9 cellular contexts compared by ENCODE assay signal in genomic region chr1:159197767-159198557, GRCh38. TPM values are rescaled to one million over a fixed set of nuclear protein-coding genes. Genes with fewer than 3 reads are reported as not detected.
DNase-seq lines count a peak whose midpoint lies in the region; ATAC-seq, FAIRE-seq and TF ChIP-seq lines count a peak whose summit lies in the region.
"Had no signal": no experiment of that assay in that cellular context is flagged by ENCODE, and none has a peak within 500 bp of the region (broad histone marks: within the 10 kb centered on the region; RNA-seq: fewer than 3 reads in every experiment).

No MANE protein-coding gene starts in this region.

- TF ChIP-seq POLR2A in HepG2 (IDR thresholded peaks at IDR 0.05; ENCODE audit: insufficient read depth in 1 of 2, low read depth in 2 of 2, low read length in 2 of 2): no peak

- TF ChIP-seq RAD21 in HepG2 (CRISPR knock-in tag; IDR thresholded peaks at IDR 0.05): no peak

- no peaks in the 10 kb centered on the region for H3K36me3 ChIP-seq in HepG2 (replicated peaks in 1 of 2; ENCODE audit: control insufficient read depth in 1 of 2, insufficient read depth in 2 of 2, low read length in 2 of 2)

- CTCF ChIA-PET in HepG2 (lab: Yijun Ruan, JAX; ENCODE audit: low intra/inter-chr PET ratio, low total read pairs): interaction anchor here (1.4 to 2.9 kb wide), 2 partner anchors 35 to 37 kb away, joined by 4 to 38 read pairs; no protein-coding TSS in a partner anchor

- in situ Hi-C loops in HepG2 (cut with HindIII; ENCODE audit: extremely low pct_ligation_motif_present, low pct_unique_long_range_greater_than_20kb): loop anchor here (5.0 kb wide), 1 partner anchor 36 kb away; no protein-coding TSS in a partner anchor

- H3K79me2 ChIP-seq in HepG2 (ENCODE audit: insufficient read depth, low read length): no peaks in the 10 kb centered on the region

- TF ChIP-seq CTCF in HepG2 (CRISPR knock-in tag; IDR thresholded peaks at IDR 0.05): peak; percentile 76

- H3K4me3 ChIP-seq in HepG2 (replicated peaks in 1 of 3; ENCODE audit: insufficient read depth in 1 of 3, low read depth in 2 of 3, low read length in 3 of 3): no peak overlapping the region

- intact Hi-C loops in Right ventricle myocardium inferior (cut with DNase I) (loop anchor here (5.0 kb wide), 1 partner anchor 36 kb away; no protein-coding TSS in a partner anchor), cardiac septum (cut with DNase I) (loop anchor here (5.0 kb wide), 1 partner anchor 36 kb away; no protein-coding TSS in a partner anchor), HepG2 (cut with micrococcal nuclease; ENCODE audit: unreplicated experiment) (loop anchor here (1.0 kb wide), 1 partner anchor 37 kb away; no protein-coding TSS in a partner anchor)

- FAIRE-seq in TTC549 (lab: Jason Lieb, UNC): peak; percentile 75
- FAIRE-seq in HepG2 (lab: Jason Lieb, UNC): peak; percentile 79

- H2AFZ ChIP-seq in HepG2 (ENCODE audit: low read length): no peak overlapping the region

- no TSS peak for BruUV-seq in HepG2 (replicated peaks; lab: Mats Ljungman, UMichigan)

- no peak for DNase-seq in Right ventricle myocardium inferior (ENCODE audit: missing footprints)
- DNase-seq in cardiac septum (ENCODE audit: low spot score): no peak
- peak; percentile 65 for DNase-seq in NCI-H1092 treated with DMSO at 0.1 percent for 48 hours (lab: John Stamatoyannopoulos, UW)
- DNase-seq in caudate nucleus (lab: John Stamatoyannopoulos, UW): peak in 51 of 61 donors; percentile 5 to 90 (median 50)
- peak; percentile 46 for DNase-seq in HepG2 (ENCODE audit: low spot score)
- peak; percentile 34 to 47 for DNase-seq in stimulated activated CD8-positive, alpha-beta memory T cell treated with anti-CD3 and anti-CD28 coated beads, Interleukin-2, amount 100 ng/mL, for 48 hours (ENCODE audit: low read depth in 2 of 2)

- H3K27me3 ChIP-seq in HepG2 (ENCODE audit: control insufficient read depth in 1 of 2, insufficient read depth in 2 of 2, low read length in 2 of 2): no peaks in the 10 kb centered on the region

- H3K27ac ChIP-seq in caudate nucleus (ENCODE audit: low read depth, low read length) (no peak overlapping the region), HepG2 (ENCODE audit: extremely low read length, insufficient read depth, low read length) (no peak overlapping the region)

- POLR2A ChIA-PET in HepG2 (lab: Yijun Ruan, JAX): no interaction called here

- ATAC-seq in Right ventricle myocardium inferior: peak; percentile 64
- peak; percentile 92 for ATAC-seq in HG02759 (IDR thresholded peaks at IDR 0.05; ENCODE audit: unreplicated experiment)
- ATAC-seq in HepG2: peak; percentile 92

- WGBS in HepG2 (ENCODE audit: low lambda C conversion rate): 21% methylated on average over 9 of the region's 9 CpGs

- no peaks in the 10 kb centered on the region for H4K20me1 ChIP-seq in HepG2 (ENCODE audit: insufficient read depth, low read length)

- no peak overlapping the region for H3K4me2 ChIP-seq in HepG2 (ENCODE audit: low read depth, low read length)

- H3K9me3 ChIP-seq in HepG2 (ENCODE audit: low read length): no peaks in the 10 kb centered on the region

- no peak for TF ChIP-seq EP300 in HepG2 (IDR thresholded peaks at IDR 0.05; ENCODE audit: low read depth in 2 of 2, low read length in 2 of 2)
- no peak for TF ChIP-seq EP300 in HepG2 (CRISPR knock-in tag; IDR thresholded peaks at IDR 0.05; ENCODE audit: borderline replicate concordance)

- no peaks in the 10 kb centered on the region for H3K4me1 ChIP-seq in HepG2 (ENCODE audit: insufficient read depth, low read length)

- H3K9ac ChIP-seq in HepG2 (ENCODE audit: insufficient read depth, low read depth, low read length): no peak overlapping the region

TF ChIP-seq in HepG2, 621 proteins besides CTCF, POLR2A, EP300 and RAD21:
- TF ChIP-seq ZNF574 (CRISPR knock-in tag; IDR thresholded peaks at IDR 0.05): 0 out of 2 replicates have a peak, but pooled peaks have one; percentile 19
- TF ChIP-seq MIER2 (CRISPR knock-in tag; IDR thresholded peaks at IDR 0.05): 0 out of 2 replicates have a peak, but pooled peaks have one; percentile 39
- peak; percentile 31 for TF ChIP-seq XRCC5 (optimal IDR thresholded peaks at IDR 0.05; ENCODE audit: low read length)
- TF ChIP-seq SMARCC2 (IDR thresholded peaks at IDR 0.05): no peak
- TF ChIP-seq SMC3 (IDR thresholded peaks at IDR 0.05; ENCODE audit: low read length): peak; percentile 68
- peak; percentile 42 for TF ChIP-seq STAG1 (CRISPR knock-in tag; IDR thresholded peaks at IDR 0.05)
TF ChIP-seq in HepG2: peak in this region for 5.

RNA-seq across cellular contexts. Expression of gene ACKR1, which starts 6.7 kb away (rescaled TPM):
- total RNA-seq in Right ventricle myocardium inferior: 16.2 TPM
- 22.5 TPM for total RNA-seq in cardiac septum
- total RNA-seq in HepG2 (2016; rRNA removed; fragmentation: Illumina TruSeq; extraction: Trizol): not detected in 2 replicates
- total RNA-seq in HepG2 (2016; cell fraction: cytosol; rRNA removed; fragmentation: Illumina TruSeq; extraction: Trizol; ENCODE audit: low read depth): not detected in 2 replicates
- total RNA-seq in HepG2 (2016; cell fraction: insoluble cytoplasmic fraction; rRNA removed; fragmentation: Illumina TruSeq; extraction: Trizol): not detected in 2 replicates
- not detected in 2 replicates for total RNA-seq in HepG2 (2016; cell fraction: membrane; rRNA removed; fragmentation: Illumina TruSeq; extraction: Trizol)
- not detected in 2 replicates for total RNA-seq in HepG2 (2016; cell fraction: nucleus; rRNA removed; fragmentation: Illumina TruSeq; extraction: Trizol)
- not detected in 2 replicates for polyA plus RNA-seq in HepG2 (2011; rRNA removed)
- not detected in 2 replicates for polyA plus RNA-seq in HepG2 (2011; cell fraction: cytosol; rRNA removed)
- not detected in 2 replicates for polyA plus RNA-seq in HepG2 (2011; cell fraction: nucleus; rRNA removed)
- not detected in 2 replicates for polyA plus RNA-seq in HepG2 (2012)
- polyA plus RNA-seq in HepG2 (2016; cell fraction: cytosol; fragmentation: Illumina TruSeq; extraction: Trizol; ENCODE audit: low read depth): not detected in 2 replicates
- not detected in 2 replicates for polyA plus RNA-seq in HepG2 (2016; cell fraction: insoluble cytoplasmic fraction; fragmentation: Illumina TruSeq; extraction: Trizol; ENCODE audit: low read depth)
- polyA plus RNA-seq in HepG2 (2016; cell fraction: membrane; fragmentation: Illumina TruSeq; extraction: Trizol; ENCODE audit: low read depth): not detected in 2 replicates
- not detected in 2 replicates for polyA plus RNA-seq in HepG2 (2016; cell fraction: nucleus; fragmentation: Illumina TruSeq; extraction: Trizol; ENCODE audit: insufficient read depth, low read depth)
- polyA minus RNA-seq in HepG2 (2011; rRNA and poly(A)+ RNA removed; ENCODE audit: low replicate concordance): not detected in 2 replicates
- polyA minus RNA-seq in HepG2 (2011; cell fraction: cytosol; rRNA and poly(A)+ RNA removed): not detected in 2 replicates
- polyA minus RNA-seq in HepG2 (2011; cell fraction: nucleus; rRNA and poly(A)+ RNA removed): not detected in 2 replicates
- total RNA-seq: naive thymus-derived CD8-positive, alpha-beta T cell had no signal
- polyA plus RNA-seq: naive thymus-derived CD8-positive, alpha-beta T cell had no signal

RNA-seq across cellular contexts. Expression of gene CADM3, which starts 26.5 kb away (rescaled TPM):
- total RNA-seq in Right ventricle myocardium inferior (6.4 TPM), cardiac septum (1.0 TPM), HepG2 (2016; rRNA removed; fragmentation: Illumina TruSeq; extraction: Trizol) (not detected in 2 replicates)
- not detected in 2 replicates for total RNA-seq in HepG2 (2016; cell fraction: cytosol; rRNA removed; fragmentation: Illumina TruSeq; extraction: Trizol; ENCODE audit: low read depth)
- total RNA-seq in HepG2 (2016; cell fraction: insoluble cytoplasmic fraction; rRNA removed; fragmentation: Illumina TruSeq; extraction: Trizol): not detected in 2 replicates
- total RNA-seq in HepG2 (2016; cell fraction: membrane; rRNA removed; fragmentation: Illumina TruSeq; extraction: Trizol): not detected in 2 replicates
- total RNA-seq in HepG2 (2016; cell fraction: nucleus; rRNA removed; fragmentation: Illumina TruSeq; extraction: Trizol): not detected in 2 replicates
- not detected in 2 replicates for polyA plus RNA-seq in HepG2 (2011; rRNA removed)
- not detected in 2 replicates for polyA plus RNA-seq in HepG2 (2011; cell fraction: cytosol; rRNA removed)
- polyA plus RNA-seq in HepG2 (2011; cell fraction: nucleus; rRNA removed): not detected in 2 replicates
- not detected in 2 replicates for polyA plus RNA-seq in HepG2 (2012)
- polyA plus RNA-seq in HepG2 (2016; cell fraction: cytosol; fragmentation: Illumina TruSeq; extraction: Trizol; ENCODE audit: low read depth): not detected in 2 replicates
- not detected in 2 replicates for polyA plus RNA-seq in HepG2 (2016; cell fraction: insoluble cytoplasmic fraction; fragmentation: Illumina TruSeq; extraction: Trizol; ENCODE audit: low read depth)
- polyA plus RNA-seq in HepG2 (2016; cell fraction: membrane; fragmentation: Illumina TruSeq; extraction: Trizol; ENCODE audit: low read depth): not detected in 2 replicates
- polyA plus RNA-seq in HepG2 (2016; cell fraction: nucleus; fragmentation: Illumina TruSeq; extraction: Trizol; ENCODE audit: insufficient read depth, low read depth): not detected in 2 replicates
- not detected in 2 replicates for polyA minus RNA-seq in HepG2 (2011; rRNA and poly(A)+ RNA removed; ENCODE audit: low replicate concordance)
- not detected in 2 replicates for polyA minus RNA-seq in HepG2 (2011; cell fraction: cytosol; rRNA and poly(A)+ RNA removed)
- not detected in 2 replicates for polyA minus RNA-seq in HepG2 (2011; cell fraction: nucleus; rRNA and poly(A)+ RNA removed)
- total RNA-seq: naive thymus-derived CD8-positive, alpha-beta T cell had no signal
- polyA plus RNA-seq: naive thymus-derived CD8-positive, alpha-beta T cell had no signal

Comparison
In these comparisons a context has a peak if more than half of its experiments do, and no peak if none do; other contexts are left out.
1. DNase-seq: peak in NCI-H1092 treated with DMSO at 0.1 percent for 48 hours (single experiment), caudate nucleus (51 of 61), HepG2 (single experiment) and stimulated activated CD8-positive, alpha-beta memory T cell treated with anti-CD3 and anti-CD28 coated beads, Interleukin-2, amount 100 ng/mL, for 48 hours (2 of 2); none in Right ventricle myocardium inferior (single experiment) and cardiac septum (single experiment).
2. RNA of gene ACKR1, which starts 6.7 kb away (total RNA-seq): 22.5 TPM in cardiac septum (single experiment) and 16.2 TPM in Right ventricle myocardium inferior (single experiment); not detected in HepG2; every median in the first group is over 10 times any median in the second.
3. Peak in every context shown above with its lines, with median percentiles within 50 percentile points of each other: ATAC-seq.